8 cellular contexts compared by ENCODE assay signal in genomic region chr19:45370410-45371204, GRCh38. TPM values are rescaled to one million over a fixed set of nuclear protein-coding genes. Genes with fewer than 3 reads are reported as not detected.
DNase-seq lines count a peak whose midpoint lies in the region; ATAC-seq lines count a peak whose summit lies in the region.

TSS of gene ERCC2 (minus strand) at chr19:45370573. CDS start at chr19:45370540, 33 bp downstream.

- H3K27me3 Mint-ChIP-seq in activated T-helper 1 cell treated with anti-CD3 and anti-CD28 coated beads, Interleukin-12 subunit alpha, Interleukin-12 subunit beta, Interleukin-2, Interleukin-4 antibody, amounts not matched to agents 30 ng/mL and 10 ng/mL and 1 ng/mL, durations not matched to agents 14 hours and 24 hours and 36 hours (ENCODE audit: insufficient read depth): no peaks in the 10 kb centered on the region
- peaks cover 0 to 9% (median 8%) of the 10 kb centered on the region in 3 donors for H3K27me3 Mint-ChIP-seq in naive B cell
- H3K27me3 Mint-ChIP-seq in stimulated activated memory B cell treated with anti-CD40 and anti-IgM and Interleukin-4, amounts not matched to agents 10 μg/mL and 1 μg/mL and 100 μg/mL, for 72 hours: peaks cover under 1% of the 10 kb centered on the region

- intact Hi-C loops in activated T-helper 1 cell treated with anti-CD3 and anti-CD28 coated beads, Interleukin-12 subunit alpha, Interleukin-12 subunit beta, Interleukin-2, Interleukin-4 antibody, amounts not matched to agents 30 ng/mL and 10 ng/mL and 1 ng/mL, durations not matched to agents 14 hours and 24 hours and 36 hours (cut with micrococcal nuclease): loop anchor here (1.0 to 2.0 kb wide), 7 partner anchors 30 to 368 kb away; partner anchors contain the start of genes BLOC1S3, KLC3, MARK4 and PPP1R13L

- H3K4me1 Mint-ChIP-seq in activated T-helper 1 cell treated with anti-CD3 and anti-CD28 coated beads, Interleukin-12 subunit alpha, Interleukin-12 subunit beta, Interleukin-2, Interleukin-4 antibody, amounts not matched to agents 30 ng/mL and 10 ng/mL and 1 ng/mL, durations not matched to agents 14 hours and 24 hours and 36 hours (ENCODE audit: low read depth): peaks cover 15% of the 10 kb centered on the region
- H3K4me1 Mint-ChIP-seq in naive B cell: peaks cover 10 to 24% (median 16%) of the 10 kb centered on the region in 3 donors
- peaks cover 13% of the 10 kb centered on the region for H3K4me1 Mint-ChIP-seq in stimulated activated memory B cell treated with anti-CD40 and anti-IgM and Interleukin-4, amounts not matched to agents 10 μg/mL and 1 μg/mL and 100 μg/mL, for 72 hours

- DNase-seq in DMS79 treated with DMSO at 0.1 percent for 48 hours (lab: John Stamatoyannopoulos, UW) (peak; percentile 97), Kasumi-1 (lab: John Stamatoyannopoulos, UW) (peak; percentile 95 to 96), RPMI7951 (ENCODE audit: low read depth) (peak; percentile 99), fibroblast of gingiva (ENCODE audit: low read depth) (peak; percentile 99), naive B cell (peak; percentile 100)
- peak; percentile 100 for DNase-seq in activated T-helper 1 cell treated with anti-CD3 and anti-CD28 coated beads, Interleukin-12 subunit alpha, Interleukin-12 subunit beta, Interleukin-2, Interleukin-4 antibody, amounts not matched to agents 30 ng/mL and 10 ng/mL and 1 ng/mL, durations not matched to agents 14 hours and 24 hours and 36 hours (ENCODE audit: low spot score)

- peak within 1 kb of the TSS; percentile 89 for H3K4me3 Mint-ChIP-seq in activated T-helper 1 cell treated with anti-CD3 and anti-CD28 coated beads, Interleukin-12 subunit alpha, Interleukin-12 subunit beta, Interleukin-2, Interleukin-4 antibody, amounts not matched to agents 30 ng/mL and 10 ng/mL and 1 ng/mL, durations not matched to agents 14 hours and 24 hours and 36 hours
- H3K4me3 Mint-ChIP-seq in naive B cell: peak within 1 kb of the TSS; percentile 75 to 99 (median 96)
- peak within 1 kb of the TSS; percentile 82 for H3K4me3 Mint-ChIP-seq in stimulated activated memory B cell treated with anti-CD40 and anti-IgM and Interleukin-4, amounts not matched to agents 10 μg/mL and 1 μg/mL and 100 μg/mL, for 72 hours

- H3K27ac Mint-ChIP-seq in activated T-helper 1 cell treated with anti-CD3 and anti-CD28 coated beads, Interleukin-12 subunit alpha, Interleukin-12 subunit beta, Interleukin-2, Interleukin-4 antibody, amounts not matched to agents 30 ng/mL and 10 ng/mL and 1 ng/mL, durations not matched to agents 14 hours and 24 hours and 36 hours: peak within 1 kb of the TSS; percentile 95
- peak within 1 kb of the TSS; percentile 60 to 97 (median 96) for H3K27ac Mint-ChIP-seq in naive B cell
- peak within 1 kb of the TSS; percentile 73 for H3K27ac Mint-ChIP-seq in stimulated activated memory B cell treated with anti-CD40 and anti-IgM and Interleukin-4, amounts not matched to agents 10 μg/mL and 1 μg/mL and 100 μg/mL, for 72 hours

- ATAC-seq in GM21825 (IDR thresholded peaks at IDR 0.05; ENCODE audit: unreplicated experiment) (peak; percentile 94), naive B cell (ENCODE audit: low read depth in 2 of 2) (peak; percentile 99)
- peak; percentile 99 for ATAC-seq in stimulated activated memory B cell treated with anti-CD40 and anti-IgM and Interleukin-4, amounts not matched to agents 10 μg/mL and 1 μg/mL and 100 μg/mL, for 72 hours

- peaks cover 4% of the 10 kb centered on the region for H3K36me3 Mint-ChIP-seq in activated T-helper 1 cell treated with anti-CD3 and anti-CD28 coated beads, Interleukin-12 subunit alpha, Interleukin-12 subunit beta, Interleukin-2, Interleukin-4 antibody, amounts not matched to agents 30 ng/mL and 10 ng/mL and 1 ng/mL, durations not matched to agents 14 hours and 24 hours and 36 hours (ENCODE audit: low read depth)
- no peaks in the 10 kb centered on the region for H3K36me3 Mint-ChIP-seq in naive B cell
- H3K36me3 Mint-ChIP-seq in stimulated activated memory B cell treated with anti-CD40 and anti-IgM and Interleukin-4, amounts not matched to agents 10 μg/mL and 1 μg/mL and 100 μg/mL, for 72 hours: no peaks in the 10 kb centered on the region

- no peaks in the 10 kb centered on the region for H3K9me3 Mint-ChIP-seq in activated T-helper 1 cell treated with anti-CD3 and anti-CD28 coated beads, Interleukin-12 subunit alpha, Interleukin-12 subunit beta, Interleukin-2, Interleukin-4 antibody, amounts not matched to agents 30 ng/mL and 10 ng/mL and 1 ng/mL, durations not matched to agents 14 hours and 24 hours and 36 hours
- H3K9me3 Mint-ChIP-seq in naive B cell: peaks cover 0 to 2% (median 0%) of the 10 kb centered on the region in 7 donors
- no peaks in the 10 kb centered on the region for H3K9me3 Mint-ChIP-seq in stimulated activated memory B cell treated with anti-CD40 and anti-IgM and Interleukin-4, amounts not matched to agents 10 μg/mL and 1 μg/mL and 100 μg/mL, for 72 hours

RNA-seq across cellular contexts. Expression of gene ERCC2, which starts in this region (rescaled TPM):
- total RNA-seq in RPMI7951 (2014; rRNA removed; shearing (Covaris generic)): 15.7 and 17.4 TPM in 2 replicates
- total RNA-seq in activated T-helper 1 cell treated with anti-CD3 and anti-CD28 coated beads, Interleukin-12 subunit alpha, Interleukin-12 subunit beta, Interleukin-2, Interleukin-4 antibody, amounts not matched to agents 30 ng/mL and 10 ng/mL and 1 ng/mL, durations not matched to agents 14 hours and 24 hours and 36 hours: 30.5 and 32.8 TPM in 2 replicates
- 1 to 10 TPM; 4.7 to 8.0 (median 6.7) TPM for polyA plus RNA-seq in naive B cell (ENCODE audit: low read depth in 6 of 6)

Comparison
In these comparisons a context has a peak if more than half of its experiments do, and no peak if none do; other contexts are left out.
1. Peak in every context shown above with its lines: DNase-seq and ATAC-seq.